20 cellular contexts compared by ENCODE assay signal in genomic region chr4:6184169-6184568, GRCh38. TPM values are rescaled to one million over a fixed set of nuclear protein-coding genes. Genes with fewer than 3 reads are reported as not detected.
A peak's percentile ranks its signal among the peaks of the same experiment; 100 is the strongest.
DNase-seq lines count a peak whose midpoint lies in the region; ATAC-seq and TF ChIP-seq lines count a peak whose summit lies in the region.
"Had no signal": no experiment of that assay in that cellular context is flagged by ENCODE, and none has a peak within 500 bp of the region (broad histone marks: within the 10 kb centered on the region; RNA-seq: fewer than 3 reads in every experiment).

No MANE protein-coding gene starts in this region.

- H3K4me1 ChIP-seq in CD4-positive, alpha-beta memory T cell (ENCODE audit: insufficient read depth, low read length) = peaks cover 60% of the 10 kb centered on the region
- H3K4me1 ChIP-seq in Caco-2 = no peaks in the 10 kb centered on the region
- H3K4me1 ChIP-seq: colonic mucosa, foreskin keratinocyte, prostate gland, SJSA1, tibial nerve had no signal

- H3K36me3 Mint-ChIP-seq in CD4-positive, alpha-beta memory T cell = peaks cover 9 to 11% of the 10 kb centered on the region in 2 donors
- H3K36me3 Mint-ChIP-seq in activated naive CD8-positive, alpha-beta T cell treated with anti-CD3 and anti-CD28 coated beads for 36 hours = peaks cover 3% of the 10 kb centered on the region
- H3K36me3 Mint-ChIP-seq in Caco-2 (ENCODE audit: insufficient read depth, unreplicated experiment) = no peaks in the 10 kb centered on the region
- peaks cover 6% of the 10 kb centered on the region for H3K36me3 Mint-ChIP-seq in MCF 10A (ENCODE audit: insufficient read depth, unreplicated experiment)

- H3K27me3 ChIP-seq in CD4-positive, alpha-beta memory T cell (ENCODE audit: insufficient read depth, low read length) = no peaks in the 10 kb centered on the region
- H3K27me3 ChIP-seq in Caco-2 (replicated peaks; ENCODE audit: control insufficient read depth, insufficient read depth, low read length) = no peaks in the 10 kb centered on the region
- H3K27me3 ChIP-seq: colonic mucosa, foreskin keratinocyte, SJSA1, tibial nerve had no signal

- BruUV-seq in Caco-2 (replicated peaks; lab: Mats Ljungman, UMichigan) (no TSS peak), MCF 10A (replicated peaks; lab: Mats Ljungman, UMichigan) (no TSS peak)

- H3K27me3 Mint-ChIP-seq in CD4-positive, alpha-beta memory T cell = no peaks in the 10 kb centered on the region
- H3K27me3 Mint-ChIP-seq in activated naive CD8-positive, alpha-beta T cell treated with anti-CD3 and anti-CD28 coated beads for 36 hours = peaks cover 13% of the 10 kb centered on the region
- H3K27me3 Mint-ChIP-seq in Caco-2 (ENCODE audit: insufficient read depth, unreplicated experiment) (peaks cover 16% of the 10 kb centered on the region), MCF 10A (ENCODE audit: insufficient read depth, unreplicated experiment) (no peaks in the 10 kb centered on the region)

- POLR2A ChIA-PET in CD4-positive, alpha-beta memory T cell (lab: Charles Lee; ENCODE audit: partially characterized antibody) = interaction anchor here (5.3 kb wide), 1 partner anchor 15 kb away, joined by 71 read pairs; the partner anchor contains the start of gene JAKMIP1
- POLR2A ChIA-PET in Caco-2 (lab: Charles Lee) (no interaction called here), MCF 10A (lab: Yijun Ruan, JAX) (interaction anchor here (0.6 kb wide), 1 partner anchor 944 kb away, joined by 3 read pairs; no protein-coding TSS in a partner anchor)

- peak overlapping the region in 5 of 8 donors; percentile 26 to 78 (median 57) for H3K4me3 Mint-ChIP-seq in CD4-positive, alpha-beta memory T cell
- no peak overlapping the region for H3K4me3 Mint-ChIP-seq in activated naive CD8-positive, alpha-beta T cell treated with anti-CD3 and anti-CD28 coated beads for 36 hours
- no peak overlapping the region for H3K4me3 Mint-ChIP-seq in Caco-2 (ENCODE audit: unreplicated experiment)
- no peak overlapping the region for H3K4me3 Mint-ChIP-seq in MCF 10A (ENCODE audit: unreplicated experiment)

- H3K9me3 ChIP-seq in CD4-positive, alpha-beta memory T cell (ENCODE audit: control insufficient read depth in 1 of 2, low read length in 2 of 2) = no peaks in the 10 kb centered on the region
- H3K9me3 ChIP-seq in Caco-2 = no peaks in the 10 kb centered on the region
- H3K9me3 ChIP-seq: colonic mucosa, prostate gland, SJSA1 had no signal

- peaks cover 50 to 73% (median 59%) of the 10 kb centered on the region in 4 donors for H3K4me1 Mint-ChIP-seq in CD4-positive, alpha-beta memory T cell
- peaks cover 19% of the 10 kb centered on the region for H3K4me1 Mint-ChIP-seq in activated naive CD8-positive, alpha-beta T cell treated with anti-CD3 and anti-CD28 coated beads for 36 hours
- H3K4me1 Mint-ChIP-seq in Caco-2 (ENCODE audit: low read depth, unreplicated experiment) (no peaks in the 10 kb centered on the region), MCF 10A (ENCODE audit: insufficient read depth, unreplicated experiment) (no peaks in the 10 kb centered on the region)

- no peak for DNase-seq in CD4-positive, alpha-beta memory T cell
- DNase-seq in activated naive CD8-positive, alpha-beta T cell treated with anti-CD3 and anti-CD28 coated beads for 36 hours = no peak
- DNase-seq in Caco-2 (no peak), NCI-H510A (lab: John Stamatoyannopoulos, UW) (no peak), MCF 10A (ENCODE audit: unreplicated experiment) (no peak), GF-D8 (lab: John Stamatoyannopoulos, UW) (no peak)
- DNase-seq: colonic mucosa; foreskin keratinocyte; MV-4-11; NCI-H2029 treated with DMSO at 0.1 percent for 48 hours; PC-3; spleen; stimulated activated naive CD4-positive, alpha-beta T cell had no signal

- peak; percentile 1 for ATAC-seq in GM19023 (IDR thresholded peaks at IDR 0.05; ENCODE audit: unreplicated experiment)
- ATAC-seq in HG03439 (IDR thresholded peaks at IDR 0.05; ENCODE audit: unreplicated experiment) = peak; percentile 1
- ATAC-seq: foreskin keratinocyte; naive thymus-derived CD8-positive, alpha-beta T cell; PC-3 had no signal

- H3K9me3 Mint-ChIP-seq in CD4-positive, alpha-beta memory T cell = peaks cover 0 to 29% (median 13%) of the 10 kb centered on the region in 8 donors
- peaks cover 8% of the 10 kb centered on the region for H3K9me3 Mint-ChIP-seq in activated naive CD8-positive, alpha-beta T cell treated with anti-CD3 and anti-CD28 coated beads for 36 hours
- H3K9me3 Mint-ChIP-seq in Caco-2 (ENCODE audit: unreplicated experiment) = peaks cover 9% of the 10 kb centered on the region
- H3K9me3 Mint-ChIP-seq in MCF 10A (ENCODE audit: unreplicated experiment) = peaks cover 22% of the 10 kb centered on the region

- CTCF ChIA-PET in CD4-positive, alpha-beta memory T cell (lab: Charles Lee; ENCODE audit: partially characterized antibody) = no interaction called here
- CTCF ChIA-PET in Caco-2 (lab: Charles Lee) = no interaction called here
- CTCF ChIA-PET in MCF 10A (lab: Yijun Ruan, JAX) = interaction anchor here (0.5 to 0.6 kb wide), 2 partner anchors 67 to 1608 kb away, joined by 3 to 4 read pairs; no protein-coding TSS in a partner anchor

- TF ChIP-seq CTCF in Caco-2 (IDR thresholded peaks at IDR 0.05; ENCODE audit: insufficient read depth in 1 of 2, low read depth in 1 of 2, low read length in 1 of 2, severe bottlenecking in 1 of 2, unreplicated experiment in 1 of 2) (no peak), MCF 10A (IDR thresholded peaks at IDR 0.05; ENCODE audit: unreplicated experiment) (no peak)

- H3K36me3 ChIP-seq in CD4-positive, alpha-beta memory T cell (ENCODE audit: insufficient read depth, low read length) = no peaks in the 10 kb centered on the region
- no peaks in the 10 kb centered on the region for H3K36me3 ChIP-seq in Caco-2 (ENCODE audit: control insufficient read depth, insufficient read depth, low read length)
- H3K36me3 ChIP-seq: colonic mucosa, prostate gland, SJSA1, spleen, tibial nerve had no signal

- no peak overlapping the region for H3K4me3 ChIP-seq in CD4-positive, alpha-beta memory T cell (ENCODE audit: low read length in 2 of 2)
- no peak overlapping the region for H3K4me3 ChIP-seq in Caco-2 (ENCODE audit: low read depth, low read length)
- H3K4me3 ChIP-seq: colonic mucosa, prostate gland, SJSA1, spleen, tibial nerve had no signal

- no peak overlapping the region for H3K27ac ChIP-seq in CD4-positive, alpha-beta memory T cell (ENCODE audit: low read depth, low read length)
- H3K27ac ChIP-seq: colonic mucosa, foreskin keratinocyte, prostate gland, SJSA1, tibial nerve had no signal

- intact Hi-C loops in CD4-positive, alpha-beta memory T cell (cut with micrococcal nuclease) = loop anchor here (2.0 to 10.0 kb wide), 2 partner anchors 15 to 49 kb away; no protein-coding TSS in a partner anchor
- intact Hi-C loops in Caco-2 (cut with micrococcal nuclease; ENCODE audit: unreplicated experiment) (no loop called here), MCF 10A (cut with micrococcal nuclease) (no loop called here)

- peak overlapping the region in 4 of 7 donors; percentile 29 to 89 (median 78) for H3K27ac Mint-ChIP-seq in CD4-positive, alpha-beta memory T cell
- H3K27ac Mint-ChIP-seq in activated naive CD8-positive, alpha-beta T cell treated with anti-CD3 and anti-CD28 coated beads for 36 hours = peak overlapping the region; percentile 25
- H3K27ac Mint-ChIP-seq in Caco-2 (ENCODE audit: unreplicated experiment) (no peak overlapping the region), MCF 10A (ENCODE audit: low read depth, unreplicated experiment) (no peak overlapping the region)

RNA-seq across cellular contexts. Expression of gene JAKMIP1, which starts 16.2 kb away (rescaled TPM):
- 1 to 10 TPM; 3.0 to 3.7 TPM for total RNA-seq in CD4-positive, alpha-beta memory T cell
- 10 to 100 TPM in 1 of 2 donors, 1 to 10 TPM in 1; 2.5 to 11.5 TPM for polyA plus RNA-seq in CD4-positive, alpha-beta memory T cell
- total RNA-seq in activated naive CD8-positive, alpha-beta T cell treated with anti-CD3 and anti-CD28 coated beads for 36 hours = 1 to 10 TPM; 1.0 to 1.6 TPM
- not detected in 2 replicates for total RNA-seq in Caco-2 (2022)
- total RNA-seq in MCF 10A (2022) = not detected in 2 replicates
- total RNA-seq: endothelial cell of umbilical vein, foreskin keratinocyte, SJSA1 had no signal
- polyA plus RNA-seq: endothelial cell of umbilical vein, foreskin keratinocyte had no signal

Comparison
In these comparisons a context has a peak if more than half of its experiments do, and no peak if none do; other contexts are left out.
1. H3K27ac Mint-ChIP-seq: peak in CD4-positive, alpha-beta memory T cell (4 of 7) and activated naive CD8-positive, alpha-beta T cell treated with anti-CD3 and anti-CD28 coated beads for 36 hours (single experiment); none in Caco-2 (single experiment) and MCF 10A (single experiment).
2. H3K4me3 Mint-ChIP-seq: peak in CD4-positive, alpha-beta memory T cell (5 of 8); none in activated naive CD8-positive, alpha-beta T cell treated with anti-CD3 and anti-CD28 coated beads for 36 hours (single experiment), Caco-2 (single experiment) and MCF 10A (single experiment).